17 cellular contexts compared by ENCODE assay signal in genomic region chr5:124783285-124783684, GRCh38. TPM values are rescaled to one million over a fixed set of nuclear protein-coding genes. Genes with fewer than 3 reads are reported as not detected.
"Had no signal": no experiment of that assay in that cellular context is flagged by ENCODE, and none has a peak within 500 bp of the region (broad histone marks: within the 10 kb centered on the region; RNA-seq: fewer than 3 reads in every experiment).

No MANE protein-coding gene starts in this region.

- H3K36me3 ChIP-seq: esophagus muscularis mucosa, heart right ventricle, neutrophil, pancreas, sigmoid colon had no signal

- H3K36me3 Mint-ChIP-seq: natural killer cell treated with Interleukin-12 subunit alpha and Interleukin-12 subunit beta and Interleukin-15 and Interleukin-18, amount 100 ng/mL, for 72 hours; stimulated activated effector memory CD8-positive, alpha-beta T cell treated with anti-CD3 and anti-CD28 coated beads, Interleukin-12 subunit alpha, Interleukin-12 subunit beta, amount 100 ng/mL, for 72 hours had no signal

- H3K27me3 ChIP-seq: esophagus muscularis mucosa, heart right ventricle, neutrophil, pancreas, sigmoid colon had no signal

- H3K27ac ChIP-seq: esophagus muscularis mucosa, heart right ventricle, neutrophil, pancreas, sigmoid colon had no signal

- H3K27ac Mint-ChIP-seq: activated CD4-positive, alpha-beta T cell treated with anti-CD3 and anti-CD28 coated beads for 36 hours; activated naive CD4-positive, alpha-beta T cell treated with anti-CD3 and anti-CD28 coated beads, Interleukin-2, amount 50 U/mL, for 72 hours; dendritic cell treated with granulocyte-macrophage colony-stimulating factor and Interleukin-4, amounts not matched to agents 40 ng/mL and 50 ng/mL, for 4 days; stimulated activated effector memory CD8-positive, alpha-beta T cell treated with anti-CD3 and anti-CD28 coated beads, Interleukin-12 subunit alpha, Interleukin-12 subunit beta, amount 100 ng/mL, for 72 hours had no signal

- H3K4me3 Mint-ChIP-seq: activated CD4-positive, alpha-beta T cell treated with anti-CD3 and anti-CD28 coated beads for 36 hours; dendritic cell treated with granulocyte-macrophage colony-stimulating factor and Interleukin-4, amounts not matched to agents 40 ng/mL and 50 ng/mL, for 4 days; natural killer cell treated with Interleukin-12 subunit alpha and Interleukin-12 subunit beta and Interleukin-15 and Interleukin-18, amount 100 ng/mL, for 72 hours; stimulated activated effector memory CD8-positive, alpha-beta T cell treated with anti-CD3 and anti-CD28 coated beads, Interleukin-12 subunit alpha, Interleukin-12 subunit beta, amount 100 ng/mL, for 72 hours had no signal

- DNase-seq: activated CD4-positive, alpha-beta T cell treated with anti-CD3 and anti-CD28 coated beads for 36 hours; activated CD4-positive, alpha-beta T cell treated with anti-CD3 and anti-CD28 coated beads, Interleukin-2, amount 50 U/mL, for 48 hours; activated gamma-delta T cell; effector memory CD4-positive, alpha-beta T cell; heart right ventricle; kidney glomerular epithelial cell; left ventricle myocardium superior; pancreas; sigmoid colon; stimulated activated CD4-positive, alpha-beta T cell treated with anti-CD3 and anti-CD28 coated beads, Interleukin-4, amount 100 ng/mL, for 24 hours; T-helper 2 cell had no signal

- H3K9me3 ChIP-seq: esophagus muscularis mucosa, neutrophil, pancreas, sigmoid colon had no signal

- ATAC-seq: activated CD4-positive, alpha-beta T cell treated with anti-CD3 and anti-CD28 coated beads for 36 hours; activated naive CD4-positive, alpha-beta T cell treated with anti-CD3 and anti-CD28 coated beads, Interleukin-2, amount 50 U/mL, for 72 hours; natural killer cell treated with Interleukin-12 subunit alpha and Interleukin-12 subunit beta and Interleukin-15 and Interleukin-18, amount 100 ng/mL, for 72 hours; pancreas; stimulated activated effector memory CD8-positive, alpha-beta T cell treated with anti-CD3 and anti-CD28 coated beads, Interleukin-12 subunit alpha, Interleukin-12 subunit beta, amount 100 ng/mL, for 72 hours had no signal

- H3K4me1 Mint-ChIP-seq: activated CD4-positive, alpha-beta T cell treated with anti-CD3 and anti-CD28 coated beads for 36 hours; stimulated activated effector memory CD8-positive, alpha-beta T cell treated with anti-CD3 and anti-CD28 coated beads, Interleukin-12 subunit alpha, Interleukin-12 subunit beta, amount 100 ng/mL, for 72 hours had no signal

- H3K4me3 ChIP-seq: esophagus muscularis mucosa, heart right ventricle, pancreas, sigmoid colon had no signal

- H3K4me1 ChIP-seq: esophagus muscularis mucosa, heart right ventricle, pancreas, sigmoid colon had no signal

- H3K27me3 Mint-ChIP-seq: activated CD4-positive, alpha-beta T cell treated with anti-CD3 and anti-CD28 coated beads for 36 hours; dendritic cell treated with granulocyte-macrophage colony-stimulating factor and Interleukin-4, amounts not matched to agents 40 ng/mL and 50 ng/mL, for 4 days; natural killer cell treated with Interleukin-12 subunit alpha and Interleukin-12 subunit beta and Interleukin-15 and Interleukin-18, amount 100 ng/mL, for 72 hours had no signal

RNA-seq across cellular contexts. Expression of gene ZNF608, which starts 36.8 kb away (rescaled TPM):
- total RNA-seq: activated CD4-positive, alpha-beta T cell treated with anti-CD3 and anti-CD28 coated beads for 36 hours; activated naive CD4-positive, alpha-beta T cell treated with anti-CD3 and anti-CD28 coated beads, Interleukin-2, amount 50 U/mL, for 72 hours had no signal
